Comparison of ENCODE assay signal across 9 cellular contexts in genomic region chr19:2775556-2776430, GRCh38. TPM values are rescaled to one million over a fixed set of nuclear protein-coding genes. Genes with fewer than 3 reads are reported as not detected.
A peak's percentile ranks its signal among the peaks of the same experiment; 100 is the strongest.
DNase-seq lines count a peak whose midpoint lies in the region; ATAC-seq and TF ChIP-seq lines count a peak whose summit lies in the region.
"Had no signal": no experiment of that assay in that cellular context is flagged by ENCODE, and none has a peak within 500 bp of the region (broad histone marks: within the 10 kb centered on the region; RNA-seq: fewer than 3 reads in every experiment).

No MANE protein-coding gene starts in this region.

- peaks cover 0 to 25% (median 0%) of the 10 kb centered on the region in 9 donors for H3K36me3 ChIP-seq in heart right ventricle

- no peaks in the 10 kb centered on the region for H3K9me3 Mint-ChIP-seq in activated naive CD4-positive, alpha-beta T cell treated with anti-CD3 and anti-CD28 coated beads, Interleukin-2, amount 10 ng/mL, durations not matched to agents 7 days and 5 days

- ATAC-seq in heart right ventricle (peak in 7 of 8 donors; percentile 34 to 87 (median 68)), GM21367 (IDR thresholded peaks at IDR 0.05; ENCODE audit: unreplicated experiment) (no peak), HG02870 (IDR thresholded peaks at IDR 0.05; ENCODE audit: unreplicated experiment) (no peak)
- ATAC-seq: A549 had no signal

- H3K9me3 ChIP-seq in heart right ventricle = no peaks in the 10 kb centered on the region
- H3K9me3 ChIP-seq: A549 had no signal

- no peak for TF ChIP-seq CTCF in heart right ventricle (IDR thresholded peaks at IDR 0.05)

- H3K27me3 ChIP-seq in heart right ventricle = no peaks in the 10 kb centered on the region

- no peaks in the 10 kb centered on the region for H3K27me3 Mint-ChIP-seq in activated naive CD4-positive, alpha-beta T cell treated with anti-CD3 and anti-CD28 coated beads, Interleukin-2, amount 10 ng/mL, durations not matched to agents 7 days and 5 days

- H3K4me3 ChIP-seq in heart right ventricle = peak overlapping the region in 9 of 10 donors; percentile 12 to 52 (median 42)
- H3K4me3 ChIP-seq: A549 had no signal

- peak overlapping the region; percentile 67 for H3K4me3 Mint-ChIP-seq in activated naive CD4-positive, alpha-beta T cell treated with anti-CD3 and anti-CD28 coated beads, Interleukin-2, amount 10 ng/mL, durations not matched to agents 7 days and 5 days

- intact Hi-C loops in heart right ventricle (cut with DNase I) = no loop called here

- H3K4me1 ChIP-seq in heart right ventricle = peaks cover 31 to 85% (median 70%) of the 10 kb centered on the region in 9 donors
- H3K4me1 ChIP-seq: A549 had no signal

- H3K27ac ChIP-seq in heart right ventricle = peak overlapping the region; percentile 73 to 92 (median 90)
- H3K27ac ChIP-seq: A549 had no signal

- H3K4me1 Mint-ChIP-seq in activated naive CD4-positive, alpha-beta T cell treated with anti-CD3 and anti-CD28 coated beads, Interleukin-2, amount 10 ng/mL, durations not matched to agents 7 days and 5 days = peaks cover 38% of the 10 kb centered on the region

- 56 to 63% methylated on average over 29 of the region's 29 CpGs for WGBS in heart right ventricle, 2 donors

- H3K27ac Mint-ChIP-seq in activated naive CD4-positive, alpha-beta T cell treated with anti-CD3 and anti-CD28 coated beads, Interleukin-2, amount 10 ng/mL, durations not matched to agents 7 days and 5 days = peak overlapping the region; percentile 91

- peak; percentile 54 for DNase-seq in activated gamma-delta T cell treated with Interleukin-2 at 50 U/mL for 16 hours
- DNase-seq in activated gamma-delta T cell (lab: John Stamatoyannopoulos, UW) = no peak
- peak; percentile 88 for DNase-seq in activated naive CD4-positive, alpha-beta T cell treated with anti-CD3 and anti-CD28 coated beads, Interleukin-2, amount 10 ng/mL, durations not matched to agents 7 days and 5 days
- DNase-seq in heart right ventricle = peak; percentile 54 to 85
- DNase-seq in stimulated activated CD4-positive, alpha-beta T cell treated with anti-CD3 and anti-CD28 coated beads, Interleukin-15, amount 100 ng/mL, for 24 hours = peak; percentile 86
- DNase-seq in DMS53 (lab: John Stamatoyannopoulos, UW) = no peak

- CTCF ChIA-PET in activated naive CD4-positive, alpha-beta T cell treated with anti-CD3 and anti-CD28 coated beads, Interleukin-2, amount 10 ng/mL, durations not matched to agents 7 days and 5 days (lab: Charles Lee) = interaction anchor here (1.4 kb wide), 1 partner anchor 128 kb away, joined by 4 read pairs; no protein-coding TSS in a partner anchor

- H3K36me3 Mint-ChIP-seq in activated naive CD4-positive, alpha-beta T cell treated with anti-CD3 and anti-CD28 coated beads, Interleukin-2, amount 10 ng/mL, durations not matched to agents 7 days and 5 days = peaks cover 11% of the 10 kb centered on the region

RNA-seq across cellular contexts. Expression of gene SGTA, which starts 7.3 kb away (rescaled TPM):
- 10 to 100 TPM; 52.6 to 84.9 (median 64.6) TPM for total RNA-seq in heart right ventricle
- 100 to 1,000 TPM in 1 of 2 donors, 10 to 100 TPM in 1; 90.2 to 102 TPM for polyA plus RNA-seq in heart right ventricle

RNA-seq across cellular contexts. Expression of gene THOP1, which starts 9.5 kb away (rescaled TPM):
- total RNA-seq in heart right ventricle = 10 to 100 TPM; 37.5 to 72.5 (median 41.2) TPM
- 10 to 100 TPM; 84.1 to 85.3 TPM for polyA plus RNA-seq in heart right ventricle

RNA-seq across cellular contexts. Expression of gene SLC39A3, which starts 36.0 kb away (rescaled TPM):
- total RNA-seq in heart right ventricle = 10 to 100 TPM; 16.5 to 27.7 (median 21.6) TPM
- polyA plus RNA-seq in heart right ventricle = 10 to 100 TPM; 26.1 to 66.8 TPM

RNA-seq across cellular contexts. Expression of gene ZNF554, which starts 43.9 kb away (rescaled TPM):
- total RNA-seq in heart right ventricle = 1 to 10 TPM; 3.1 to 5.6 (median 4.7) TPM
- polyA plus RNA-seq in heart right ventricle = 1 to 10 TPM in 1 of 2 donors, under 1 TPM in 1; 0.94 to 6.7 TPM

RNA-seq across cellular contexts. Expression of gene DIRAS1, which starts 54.6 kb away (rescaled TPM):
- total RNA-seq in heart right ventricle = 100 to 1,000 TPM; 104 to 381 (median 184) TPM
- 100 to 1,000 TPM in 1 of 2 donors, 10 to 100 TPM in 1; 63.7 to 107 TPM for polyA plus RNA-seq in heart right ventricle

Comparison
In these comparisons a context has a peak if more than half of its experiments do, and no peak if none do; other contexts are left out.
1. DNase-seq: peak in activated gamma-delta T cell treated with Interleukin-2 at 50 U/mL for 16 hours (single experiment), activated naive CD4-positive, alpha-beta T cell treated with anti-CD3 and anti-CD28 coated beads, Interleukin-2, amount 10 ng/mL, durations not matched to agents 7 days and 5 days (single experiment), heart right ventricle (2 of 2) and stimulated activated CD4-positive, alpha-beta T cell treated with anti-CD3 and anti-CD28 coated beads, Interleukin-15, amount 100 ng/mL, for 24 hours (single experiment); none in activated gamma-delta T cell (single experiment) and DMS53 (single experiment).
2. ATAC-seq: peak in heart right ventricle (7 of 8); none in GM21367 (single experiment) and HG02870 (single experiment).